Comparison of ENCODE assay signal across 17 cellular contexts in the genomic region with DNA sequence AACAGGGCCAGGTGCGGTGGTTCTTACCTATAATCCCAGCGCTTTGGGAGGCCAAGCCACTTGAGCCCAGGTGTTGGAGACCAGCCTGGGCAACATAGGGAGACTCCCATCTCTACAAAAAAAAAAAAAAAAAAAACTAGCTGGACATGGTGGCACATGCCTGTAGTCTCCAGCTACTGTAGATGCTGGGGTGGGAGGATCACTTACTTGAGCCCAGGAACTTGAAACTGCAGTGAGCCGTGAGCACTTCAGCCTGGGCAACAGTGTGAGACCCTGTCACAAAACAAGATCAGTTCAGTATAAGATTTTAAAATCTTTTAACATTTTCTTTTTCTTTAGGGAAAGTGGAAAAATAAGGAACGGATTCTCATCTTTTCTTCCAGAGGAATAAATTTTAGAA. TPM values are rescaled to one million over a fixed set of nuclear protein-coding genes. Genes with fewer than 3 reads are reported as not detected.
DNase-seq lines count a peak whose midpoint lies in the region; ATAC-seq, FAIRE-seq and TF ChIP-seq lines count a peak whose summit lies in the region.
"Had no signal": no experiment of that assay in that cellular context is flagged by ENCODE, and none has a peak within 500 bp of the region (broad histone marks: within the 10 kb centered on the region; RNA-seq: fewer than 3 reads in every experiment).

No MANE protein-coding gene starts in this region.

- H3K4me3 ChIP-seq in ACC112 (ENCODE audit: low read depth, low read length), result peak overlapping the region; percentile 84; the same call in 1 of the 2 replicates
- H3K4me3 ChIP-seq in CD8-positive, alpha-beta memory T cell (ENCODE audit: low read length), result no peak overlapping the region
- no peak overlapping the region for H3K4me3 ChIP-seq in endothelial cell of umbilical vein (replicated peaks in 1 of 3; ENCODE audit: insufficient read depth in 1 of 3, low read depth in 1 of 3, low read length in 3 of 3)
- H3K4me3 ChIP-seq in aorta (ENCODE audit: low read length in 2 of 2), result no peak overlapping the region
- H3K4me3 ChIP-seq: right atrium auricular region, SJSA1, upper lobe of right lung had no signal

- H3K27me3 ChIP-seq in ACC112 (ENCODE audit: insufficient read depth, low read length) (no peaks in the 10 kb centered on the region), endothelial cell of umbilical vein (ENCODE audit: control insufficient read depth in 2 of 2, insufficient read depth in 2 of 2, low read length in 2 of 2) (no peaks in the 10 kb centered on the region), aorta (ENCODE audit: control insufficient read depth in 1 of 2, insufficient read depth in 2 of 2, low read length in 1 of 2) (no peaks in the 10 kb centered on the region)
- H3K27me3 ChIP-seq in CD8-positive, alpha-beta memory T cell (ENCODE audit: insufficient read depth, low read length, poor library complexity, severe bottlenecking), result no peaks in the 10 kb centered on the region
- H3K27me3 ChIP-seq: right atrium auricular region, SJSA1, upper lobe of right lung had no signal

- H3K4me1 Mint-ChIP-seq in CD8-positive, alpha-beta memory T cell, result peaks cover 28 to 42% (median 38%) of the 10 kb centered on the region in 3 donors

- TF ChIP-seq POLR2A in endothelial cell of umbilical vein (IDR thresholded peaks at IDR 0.05; ENCODE audit: low read depth, low read length), result no peak

- no peak overlapping the region for H3K9ac ChIP-seq in endothelial cell of umbilical vein (replicated peaks; ENCODE audit: extremely low read depth, insufficient read depth, low read length)

- 77 to 83% methylated on average over 4 of the region's 4 CpGs for WGBS in aorta, 2 donors

- CTCF ChIA-PET in CD8-positive, alpha-beta memory T cell (lab: Charles Lee), result interaction anchor here (1.7 to 4.1 kb wide), 2 partner anchors 11 to 86 kb away, joined by 3 to 32 read pairs; partner anchors contain the start of gene DNAJC21
- CTCF ChIA-PET in endothelial cell of umbilical vein (lab: Charles Lee), result no interaction called here

- no TSS peak for BruUV-seq in endothelial cell of umbilical vein (replicated peaks; lab: Mats Ljungman, UMichigan)

- H2AFZ ChIP-seq in ACC112 (ENCODE audit: low read length, unreplicated experiment) (no peak overlapping the region), endothelial cell of umbilical vein (ENCODE audit: low read depth, low read length) (no peak overlapping the region)

- peak overlapping the region; percentile 44 for H3K4me2 ChIP-seq in endothelial cell of umbilical vein (ENCODE audit: insufficient read depth, low read length)

- H3K36me3 ChIP-seq in ACC112 (ENCODE audit: insufficient read depth, low read length), result peaks cover 28% of the 10 kb centered on the region
- H3K36me3 ChIP-seq in CD8-positive, alpha-beta memory T cell (ENCODE audit: insufficient read depth, low read length), result peaks cover 11% of the 10 kb centered on the region
- peaks cover 3 to 21% of the 10 kb centered on the region in 2 experiments for H3K36me3 ChIP-seq in endothelial cell of umbilical vein (ENCODE audit: control insufficient read depth in 2 of 2, extremely low read depth in 1 of 2, insufficient read depth in 2 of 2, low read length in 2 of 2)
- H3K36me3 ChIP-seq in aorta (ENCODE audit: control insufficient read depth in 1 of 2, insufficient read depth in 2 of 2, low read length in 1 of 2), result no peaks in the 10 kb centered on the region

- POLR2A ChIA-PET in CD8-positive, alpha-beta memory T cell (lab: Charles Lee), result interaction anchor here (0.7 to 4.0 kb wide), 2 partner anchors 11 to 692 kb away, joined by 9 to 97 read pairs; partner anchors contain the start of gene DNAJC21
- POLR2A ChIA-PET in endothelial cell of umbilical vein (lab: Charles Lee), result no interaction called here

- H3K27ac ChIP-seq in ACC112 (ENCODE audit: low read depth, low read length), result no peak overlapping the region
- no peak overlapping the region for H3K27ac ChIP-seq in CD8-positive, alpha-beta memory T cell (ENCODE audit: low read depth, low read length)
- no peak overlapping the region for H3K27ac ChIP-seq in endothelial cell of umbilical vein (ENCODE audit: insufficient read depth, low read depth, low read length)
- no peak overlapping the region for H3K27ac ChIP-seq in caudate nucleus (ENCODE audit: low read depth, low read length)
- H3K27ac ChIP-seq in aorta (ENCODE audit: low read depth in 1 of 2, low read length in 2 of 2), result no peak overlapping the region
- H3K27ac ChIP-seq: right atrium auricular region, SJSA1, upper lobe of right lung had no signal

- TF ChIP-seq CTCF in endothelial cell of umbilical vein (IDR thresholded peaks at IDR 0.05; ENCODE audit: extremely low read depth in 1 of 2, insufficient read depth in 1 of 2, low read depth in 1 of 2, low read length in 2 of 2), result no peak

- peaks cover 18% of the 10 kb centered on the region for H3K4me1 ChIP-seq in ACC112 (ENCODE audit: control insufficient read depth, insufficient read depth, low read length, unreplicated experiment)
- peaks cover 34% of the 10 kb centered on the region for H3K4me1 ChIP-seq in CD8-positive, alpha-beta memory T cell (ENCODE audit: insufficient read depth, low read length)
- H3K4me1 ChIP-seq in endothelial cell of umbilical vein (ENCODE audit: control insufficient read depth, extremely low read depth, insufficient read depth, low read length), result peaks cover 28% of the 10 kb centered on the region
- peaks cover 2% of the 10 kb centered on the region in 2 donors for H3K4me1 ChIP-seq in aorta (ENCODE audit: control insufficient read depth in 1 of 2, insufficient read depth in 2 of 2, low read length in 2 of 2)

- no peaks in the 10 kb centered on the region for H4K20me1 ChIP-seq in endothelial cell of umbilical vein (replicated peaks; ENCODE audit: control insufficient read depth, extremely low read depth, insufficient read depth, low read length)

- peaks cover 66% of the 10 kb centered on the region for H3K79me2 ChIP-seq in ACC112 (ENCODE audit: control insufficient read depth, insufficient read depth, low read length, unreplicated experiment)
- peaks cover 57% of the 10 kb centered on the region for H3K79me2 ChIP-seq in endothelial cell of umbilical vein (ENCODE audit: control insufficient read depth, insufficient read depth, low read length)

- dilution Hi-C loops in endothelial cell of umbilical vein (cut with MboI; ENCODE audit: extremely low pct_ligation_motif_present, low sequenced_read_pairs), result loop anchor here (25.0 kb wide), 1 partner anchor 431 kb away; no protein-coding TSS in a partner anchor

- DNase-seq in CD8-positive, alpha-beta memory T cell, result no peak
- peak; percentile 34 for DNase-seq in NCI-H510A (lab: John Stamatoyannopoulos, UW)
- DNase-seq in endothelial cell of umbilical vein (ENCODE audit: low read depth, low spot score), result no peak
- no peak for DNase-seq in DMS79 (lab: John Stamatoyannopoulos, UW)
- DNase-seq in caudate nucleus (lab: John Stamatoyannopoulos, UW), result no peak
- DNase-seq in aorta, result no peak
- DNase-seq: activated naive CD8-positive, alpha-beta T cell treated with anti-CD3 and anti-CD28 coated beads, Interleukin-2, amount 10 ng/mL, durations not matched to agents 7 days and 5 days; NCI-H1417 treated with DMSO at 0.1 percent for 48 hours; NCI-H526 treated with DMSO at 0.1 percent for 48 hours; stimulated activated CD4-positive, alpha-beta T cell treated with anti-CD3 and anti-CD28 coated beads, Interleukin-2, amount 100 ng/mL, for 48 hours; upper lobe of right lung had no signal

- peak overlapping the region in 7 of 8 donors; percentile 0 to 87 (median 15) for H3K27ac Mint-ChIP-seq in CD8-positive, alpha-beta memory T cell
- H3K27ac Mint-ChIP-seq: CD14-positive monocyte; natural killer cell treated with Interleukin-12 subunit alpha and Interleukin-12 subunit beta and Interleukin-15 and Interleukin-18, amount 100 ng/mL, for 72 hours had no signal

- H3K9me3 ChIP-seq in CD8-positive, alpha-beta memory T cell (ENCODE audit: low read length), result no peaks in the 10 kb centered on the region
- no peaks in the 10 kb centered on the region for H3K9me3 ChIP-seq in endothelial cell of umbilical vein (replicated peaks; ENCODE audit: control insufficient read depth, insufficient read depth, low read length)
- H3K9me3 ChIP-seq in aorta (ENCODE audit: control insufficient read depth, low read length), result no peaks in the 10 kb centered on the region
- H3K9me3 ChIP-seq: right atrium auricular region, SJSA1, upper lobe of right lung had no signal

- peaks cover 0 to 39% (median 4%) of the 10 kb centered on the region in 3 donors for H3K36me3 Mint-ChIP-seq in CD8-positive, alpha-beta memory T cell

- H3K9me1 ChIP-seq in endothelial cell of umbilical vein (replicated peaks; ENCODE audit: control insufficient read depth, extremely low read depth, insufficient read depth, low read length), result no peaks in the 10 kb centered on the region

- intact Hi-C loops in endothelial cell of umbilical vein (cut with micrococcal nuclease), result no loop called here
- intact Hi-C loops in aorta (cut with DNase I), result no loop called here

- ATAC-seq in HG02938 (IDR thresholded peaks at IDR 0.05; ENCODE audit: unreplicated experiment) (no peak), aorta (ENCODE audit: low FRiP score) (no peak)
- ATAC-seq: natural killer cell treated with Interleukin-12 subunit alpha and Interleukin-12 subunit beta and Interleukin-15 and Interleukin-18, amount 100 ng/mL, for 72 hours; upper lobe of right lung had no signal

- peak overlapping the region in 4 of 7 donors; percentile 1 to 9 (median 2) for H3K4me3 Mint-ChIP-seq in CD8-positive, alpha-beta memory T cell
- H3K4me3 Mint-ChIP-seq: activated naive CD8-positive, alpha-beta T cell treated with anti-CD3 and anti-CD28 coated beads, Interleukin-2, amount 10 ng/mL, durations not matched to agents 7 days and 5 days; CD14-positive monocyte; natural killer cell treated with Interleukin-12 subunit alpha and Interleukin-12 subunit beta and Interleukin-15 and Interleukin-18, amount 100 ng/mL, for 72 hours had no signal

- no peaks in the 10 kb centered on the region for H3K9me3 Mint-ChIP-seq in CD8-positive, alpha-beta memory T cell
- H3K9me3 Mint-ChIP-seq: activated naive CD8-positive, alpha-beta T cell treated with anti-CD3 and anti-CD28 coated beads, Interleukin-2, amount 10 ng/mL, durations not matched to agents 7 days and 5 days; CD14-positive monocyte; natural killer cell treated with Interleukin-12 subunit alpha and Interleukin-12 subunit beta and Interleukin-15 and Interleukin-18, amount 100 ng/mL, for 72 hours had no signal

- no peaks in the 10 kb centered on the region for H3K27me3 Mint-ChIP-seq in CD8-positive, alpha-beta memory T cell
- H3K27me3 Mint-ChIP-seq: activated naive CD8-positive, alpha-beta T cell treated with anti-CD3 and anti-CD28 coated beads, Interleukin-2, amount 10 ng/mL, durations not matched to agents 7 days and 5 days; natural killer cell treated with Interleukin-12 subunit alpha and Interleukin-12 subunit beta and Interleukin-15 and Interleukin-18, amount 100 ng/mL, for 72 hours had no signal

- FAIRE-seq in endothelial cell of umbilical vein (lab: Jason Lieb, UNC), result no peak

RNA-seq across cellular contexts. Expression of gene BRIX1, which starts 2.5 kb away (rescaled TPM):
- 100 to 1,000 TPM; 102 to 114 TPM for total RNA-seq in CD8-positive, alpha-beta memory T cell
- polyA plus RNA-seq in CD8-positive, alpha-beta memory T cell, result 53.4 TPM
- 28.4 and 32.2 TPM in 2 replicates for total RNA-seq in endothelial cell of umbilical vein
- 8.0 and 14.0 TPM in 2 replicates for polyA plus RNA-seq in endothelial cell of umbilical vein
- 17.2 and 19.1 TPM in 2 replicates for polyA plus RNA-seq in endothelial cell of umbilical vein (2011; cell fraction: cytosol; rRNA removed)
- polyA plus RNA-seq in endothelial cell of umbilical vein (2011; cell fraction: nucleus; rRNA removed), result 14.3 and 21.3 TPM in 2 replicates
- 16.9 and 30.0 TPM in 2 replicates for polyA plus RNA-seq in endothelial cell of umbilical vein (2012)
- polyA minus RNA-seq in endothelial cell of umbilical vein, result 7.0 and 8.2 TPM in 2 replicates
- 52.4 TPM for polyA minus RNA-seq in endothelial cell of umbilical vein (2011; cell fraction: cytosol; rRNA and poly(A)+ RNA removed)
- 10.1 and 15.8 TPM in 2 replicates for polyA minus RNA-seq in endothelial cell of umbilical vein (2011; cell fraction: nucleus; rRNA and poly(A)+ RNA removed)
- total RNA-seq in aorta, result 10 to 100 TPM; 14.9 to 19.0 TPM
- 10 to 100 TPM; 12.4 to 16.6 TPM for polyA plus RNA-seq in aorta

RNA-seq across cellular contexts. Expression of gene RAD1, which starts 2.7 kb away (rescaled TPM):
- total RNA-seq in CD8-positive, alpha-beta memory T cell, result 10 to 100 TPM; 41.3 to 44.2 TPM
- 23.5 TPM for polyA plus RNA-seq in CD8-positive, alpha-beta memory T cell
- 22.2 and 25.0 TPM in 2 replicates for total RNA-seq in endothelial cell of umbilical vein
- 10.7 and 11.7 TPM in 2 replicates for polyA plus RNA-seq in endothelial cell of umbilical vein
- polyA plus RNA-seq in endothelial cell of umbilical vein (2011; cell fraction: cytosol; rRNA removed), result 18.4 and 22.3 TPM in 2 replicates
- 19.6 and 20.6 TPM in 2 replicates for polyA plus RNA-seq in endothelial cell of umbilical vein (2011; cell fraction: nucleus; rRNA removed)
- polyA plus RNA-seq in endothelial cell of umbilical vein (2012), result 14.8 and 22.9 TPM in 2 replicates
- 29.1 and 31.6 TPM in 2 replicates for polyA minus RNA-seq in endothelial cell of umbilical vein
- polyA minus RNA-seq in endothelial cell of umbilical vein (2011; cell fraction: cytosol; rRNA and poly(A)+ RNA removed), result 49.9 TPM
- 20.8 and 28.0 TPM in 2 replicates for polyA minus RNA-seq in endothelial cell of umbilical vein (2011; cell fraction: nucleus; rRNA and poly(A)+ RNA removed)
- 10 to 100 TPM; 17.9 to 19.3 TPM for total RNA-seq in aorta
- 10 to 100 TPM; 19.3 to 21.2 TPM for polyA plus RNA-seq in aorta

RNA-seq across cellular contexts. Expression of gene DNAJC21, which starts 11.3 kb away (rescaled TPM):
- total RNA-seq in CD8-positive, alpha-beta memory T cell, result 10 to 100 TPM; 64.7 to 70.6 TPM
- 31.0 TPM for polyA plus RNA-seq in CD8-positive, alpha-beta memory T cell
- total RNA-seq in endothelial cell of umbilical vein (39.4 and 49.2 TPM in 2 replicates), aorta (10 to 100 TPM; 40.4 to 50.9 TPM)
- polyA plus RNA-seq in endothelial cell of umbilical vein (3.1 and 5.3 TPM in 2 replicates), aorta (10 to 100 TPM; 26.9 to 49.2 TPM)
- 13.2 and 15.5 TPM in 2 replicates for polyA plus RNA-seq in endothelial cell of umbilical vein (2011; cell fraction: cytosol; rRNA removed)
- 10.8 and 18.8 TPM in 2 replicates for polyA plus RNA-seq in endothelial cell of umbilical vein (2011; cell fraction: nucleus; rRNA removed)
- 30.6 and 35.2 TPM in 2 replicates for polyA plus RNA-seq in endothelial cell of umbilical vein (2012)
- 8.2 and 9.4 TPM in 2 replicates for polyA minus RNA-seq in endothelial cell of umbilical vein
- 37.0 TPM for polyA minus RNA-seq in endothelial cell of umbilical vein (2011; cell fraction: cytosol; rRNA and poly(A)+ RNA removed)
- polyA minus RNA-seq in endothelial cell of umbilical vein (2011; cell fraction: nucleus; rRNA and poly(A)+ RNA removed), result 11.8 and 13.6 TPM in 2 replicates
